In the genomic region with DNA sequence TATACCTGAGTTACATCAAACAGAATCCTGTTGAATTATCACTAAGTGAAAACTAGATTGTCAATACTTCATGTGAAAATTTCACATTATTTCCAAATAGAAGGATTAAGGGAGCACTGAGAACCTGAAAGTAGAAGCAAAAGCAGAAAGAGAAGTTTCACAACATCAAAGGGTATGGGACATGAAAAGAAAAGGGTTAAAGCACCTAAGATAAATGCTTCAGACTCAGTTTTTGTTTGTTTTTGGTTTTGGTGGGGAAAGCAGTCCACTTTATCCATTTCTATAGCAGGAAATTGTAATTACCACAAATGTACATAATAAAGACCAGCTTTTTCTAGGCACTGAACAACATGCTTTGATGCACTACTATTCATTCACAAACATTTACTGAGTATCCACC, we compare ENCODE assay signal across 9 cellular contexts.
"Had no signal": no experiment of that assay in that cellular context is flagged by ENCODE, and none has a peak within 500 bp of the region (broad histone marks: within the 10 kb centered on the region; RNA-seq: fewer than 3 reads in every experiment).

No MANE protein-coding gene starts in this region.

- DNase-seq: GOT3, H7, HFFc6, KBM-7 had no signal

- H3K9me3 ChIP-seq: HAP-1 had no signal

- H3K4me3 Mint-ChIP-seq: HFFc6, IgD-negative memory B cell had no signal

- H3K4me1 Mint-ChIP-seq: IgD-negative memory B cell had no signal

- H3K27ac Mint-ChIP-seq: HFFc6, IgD-negative memory B cell had no signal

- ATAC-seq: HCT116, HepG2 had no signal

- H3K36me3 ChIP-seq: HAP-1 had no signal

- H3K4me3 ChIP-seq: HAP-1 had no signal

- H3K27ac ChIP-seq: HL-60 had no signal
